19 cellular contexts compared by ENCODE assay signal in the genomic region with DNA sequence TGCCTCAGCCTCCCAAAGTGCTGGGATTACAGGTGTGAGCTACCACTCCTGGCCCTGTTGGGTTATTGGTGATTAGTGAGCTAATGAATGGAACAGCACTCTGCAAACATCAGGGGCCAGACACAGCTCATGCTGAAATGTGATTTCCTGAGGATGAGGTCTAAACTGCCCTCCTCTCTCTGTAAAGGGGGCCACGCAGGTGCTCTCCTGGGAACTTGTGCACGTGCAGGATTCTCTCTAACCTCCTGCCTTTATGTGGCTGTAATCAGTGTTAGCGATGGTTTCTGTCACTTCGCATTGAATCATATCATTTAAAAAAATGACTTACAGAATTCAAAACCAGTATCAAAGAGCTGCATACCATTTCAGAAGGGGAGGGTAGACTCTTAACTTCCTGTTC. TPM values are rescaled to one million over a fixed set of nuclear protein-coding genes. Genes with fewer than 3 reads are reported as not detected.
DNase-seq lines count a peak whose midpoint lies in the region; ATAC-seq and TF ChIP-seq lines count a peak whose summit lies in the region.
"Had no signal": no experiment of that assay in that cellular context is flagged by ENCODE, and none has a peak within 500 bp of the region (broad histone marks: within the 10 kb centered on the region; RNA-seq: fewer than 3 reads in every experiment).

No MANE protein-coding gene starts in this region.

- H3K36me3 Mint-ChIP-seq in CD4-positive, alpha-beta T cell (ENCODE audit: low read depth) = no peaks in the 10 kb centered on the region
- H3K36me3 Mint-ChIP-seq in T-helper 17 cell (ENCODE audit: low read depth) = no peaks in the 10 kb centered on the region
- H3K36me3 Mint-ChIP-seq in immature natural killer cell = no peaks in the 10 kb centered on the region

- 78 to 95% methylated on average over 4 of the region's 4 CpGs for WGBS in esophagus squamous epithelium, 2 donors

- intact Hi-C loops in CD4-positive, alpha-beta T cell (cut with DNase I, micrococcal nuclease) = loop anchor here in 1 of 2 experiments (5.0 to 10.0 kb wide), 4 partner anchors 167 to 907 kb away; a partner anchor contains a TSS
- intact Hi-C loops in esophagus squamous epithelium (cut with DNase I) = no loop called here

- H3K9ac ChIP-seq in skeletal muscle tissue (ENCODE audit: low read depth in 1 of 3, low read length in 3 of 3) = no peak overlapping the region
- H3K9ac ChIP-seq: KMS-11 had no signal

- H3K4me3 ChIP-seq in esophagus squamous epithelium (peak overlapping the region in 1 of 4 donors; percentile 82), skeletal muscle tissue (ENCODE audit: low read length in 3 of 3) (no peak overlapping the region)
- H3K4me3 ChIP-seq: GM12878, MG63 had no signal

- no peaks in the 10 kb centered on the region for H3K27me3 ChIP-seq in CD4-positive, alpha-beta T cell (ENCODE audit: control insufficient read depth, insufficient read depth, low read length)
- H3K27me3 ChIP-seq in esophagus squamous epithelium (no peaks in the 10 kb centered on the region), skeletal muscle tissue (ENCODE audit: control insufficient read depth in 3 of 3, insufficient read depth in 3 of 3, low read length in 3 of 3) (no peaks in the 10 kb centered on the region)
- H3K27me3 ChIP-seq: MG63 had no signal

- no peak for TF ChIP-seq CTCF in CD4-positive, alpha-beta T cell (IDR thresholded peaks at IDR 0.05)
- TF ChIP-seq CTCF in GM13976 (IDR thresholded peaks at IDR 0.05; ENCODE audit: borderline replicate concordance, control extremely low read depth, extremely low read depth, insufficient read depth, missing control alignments) (no peak), esophagus squamous epithelium (IDR thresholded peaks at IDR 0.05) (no peak)

- in situ Hi-C loops in GM13976 (cut with MboI; ENCODE audit: low sequenced_read_pairs, unreplicated experiment) = no loop called here

- H3K27ac Mint-ChIP-seq in CD4-positive, alpha-beta T cell = no peak overlapping the region
- H3K27ac Mint-ChIP-seq in T-helper 17 cell (no peak overlapping the region), immature natural killer cell (no peak overlapping the region)

- no peak for ATAC-seq in CD4-positive, alpha-beta T cell (ENCODE audit: poor library complexity)
- no peak for ATAC-seq in T-helper 17 cell
- ATAC-seq: GM12878, Right ventricle myocardium inferior had no signal

- no peak overlapping the region for H3K27ac ChIP-seq in CD4-positive, alpha-beta T cell (ENCODE audit: low read depth, low read length)
- H3K27ac ChIP-seq in esophagus squamous epithelium (peak overlapping the region; percentile 14 to 97 (median 79)), skeletal muscle tissue (ENCODE audit: low read depth, low read length) (peak overlapping the region; percentile 9)
- H3K27ac ChIP-seq: C4-2B, KMS-11 had no signal

- DNase-seq in CD4-positive, alpha-beta T cell = no peak
- DNase-seq in GM13976 (ENCODE audit: low spot score) (peak; percentile 5), esophagus squamous epithelium (lab: John Stamatoyannopoulos, UW) (no peak), T-helper 17 cell (no peak), immature natural killer cell (no peak), NCI-H1092 (lab: John Stamatoyannopoulos, UW) (no peak)
- DNase-seq: DMS 273 treated with DMSO at 0.1 percent for 48 hours; MG63; NCI-H1048; NCI-H1436 treated with DMSO at 0.1 percent for 48 hours; NCI-H2029 treated with DMSO at 0.1 percent for 48 hours; NCI-H446 treated with DMSO at 0.1 percent for 48 hours; NCI-H69; NK-92 treated with Interleukin-12 subunit alpha and Interleukin-12 subunit beta, amount 100 ng/mL, for 24 hours had no signal

- no peaks in the 10 kb centered on the region for H3K27me3 Mint-ChIP-seq in CD4-positive, alpha-beta T cell
- H3K27me3 Mint-ChIP-seq in T-helper 17 cell (no peaks in the 10 kb centered on the region), immature natural killer cell (ENCODE audit: low read depth in 3 of 3) (peaks cover 2 to 13% (median 2%) of the 10 kb centered on the region in 3 donors)

- no peak for TF ChIP-seq POLR2A in esophagus squamous epithelium (IDR thresholded peaks at IDR 0.05)

- H3K4me1 ChIP-seq in esophagus squamous epithelium (peaks cover 15 to 89% (median 27%) of the 10 kb centered on the region in 3 donors), skeletal muscle tissue (ENCODE audit: control insufficient read depth in 3 of 3, insufficient read depth in 3 of 3, low read length in 3 of 3) (peaks cover 29 to 54% (median 45%) of the 10 kb centered on the region in 3 donors)

- no peaks in the 10 kb centered on the region for H3K9me3 ChIP-seq in CD4-positive, alpha-beta T cell (ENCODE audit: control insufficient read depth, low read length)
- no peaks in the 10 kb centered on the region for H3K9me3 ChIP-seq in esophagus squamous epithelium
- no peaks in the 10 kb centered on the region for H3K9me3 ChIP-seq in skeletal muscle tissue (ENCODE audit: control insufficient read depth in 3 of 3, low read length in 3 of 3)
- H3K9me3 ChIP-seq in T-helper 17 cell (ENCODE audit: control insufficient read depth, low read length, poor library complexity, severe bottlenecking) = no peaks in the 10 kb centered on the region
- H3K9me3 ChIP-seq: MG63 had no signal

- POLR2A ChIA-PET in CD4-positive, alpha-beta T cell (lab: Charles Lee) = no interaction called here

- H3K36me3 ChIP-seq in esophagus squamous epithelium = peaks cover 0 to 15% (median 0%) of the 10 kb centered on the region in 3 donors
- no peaks in the 10 kb centered on the region for H3K36me3 ChIP-seq in skeletal muscle tissue (ENCODE audit: control insufficient read depth in 3 of 3, insufficient read depth in 3 of 3, low read length in 3 of 3)

- peak overlapping the region; percentile 38 for H3K4me3 Mint-ChIP-seq in CD4-positive, alpha-beta T cell
- H3K4me3 Mint-ChIP-seq in T-helper 17 cell (no peak overlapping the region), immature natural killer cell (no peak overlapping the region)

- H3K4me1 Mint-ChIP-seq in CD4-positive, alpha-beta T cell (ENCODE audit: low read depth) = peaks cover 55% of the 10 kb centered on the region
- H3K4me1 Mint-ChIP-seq in T-helper 17 cell = peaks cover 26% of the 10 kb centered on the region
- H3K4me1 Mint-ChIP-seq in immature natural killer cell = peaks cover 20% of the 10 kb centered on the region in 2 donors

- H3K9me3 Mint-ChIP-seq in CD4-positive, alpha-beta T cell = no peaks in the 10 kb centered on the region
- H3K9me3 Mint-ChIP-seq in immature natural killer cell = no peaks in the 10 kb centered on the region

- CTCF ChIA-PET in CD4-positive, alpha-beta T cell (lab: Charles Lee) = interaction anchor here (0.6 to 1.5 kb wide), 3 partner anchors 15 to 756 kb away, joined by 3 to 9 read pairs (median 3); no protein-coding TSS in a partner anchor

RNA-seq across cellular contexts. Expression of a gene that starts 3.6 kb away (rescaled TPM):
- total RNA-seq in CD4-positive, alpha-beta T cell = 1 to 10 TPM; 2.1 to 5.1 TPM
- total RNA-seq in esophagus squamous epithelium (10 to 100 TPM; 28.5 to 57.4 (median 30.2) TPM), skeletal muscle tissue (2.6 TPM), T-helper 17 cell (1 to 10 TPM; 4.4 to 5.6 TPM)
- polyA plus RNA-seq in immature natural killer cell = under 1 TPM in 2 of 3 donors, not detected in 1; 0.36 to 0.41 TPM

RNA-seq across cellular contexts. Expression of a gene that starts 55.9 kb away (rescaled TPM):
- not detected for total RNA-seq in CD4-positive, alpha-beta T cell
- total RNA-seq in esophagus squamous epithelium (1 to 10 TPM; 1.9 to 7.1 (median 4.2) TPM), skeletal muscle tissue (8.9 TPM), T-helper 17 cell (under 1 TPM in 1 of 2 donors, not detected in 1; 0.85 TPM)
- under 1 TPM in 1 of 3 donors, not detected in 2; 0.07 TPM for polyA plus RNA-seq in immature natural killer cell
